8 cellular contexts compared by ENCODE assay signal in the genomic region with DNA sequence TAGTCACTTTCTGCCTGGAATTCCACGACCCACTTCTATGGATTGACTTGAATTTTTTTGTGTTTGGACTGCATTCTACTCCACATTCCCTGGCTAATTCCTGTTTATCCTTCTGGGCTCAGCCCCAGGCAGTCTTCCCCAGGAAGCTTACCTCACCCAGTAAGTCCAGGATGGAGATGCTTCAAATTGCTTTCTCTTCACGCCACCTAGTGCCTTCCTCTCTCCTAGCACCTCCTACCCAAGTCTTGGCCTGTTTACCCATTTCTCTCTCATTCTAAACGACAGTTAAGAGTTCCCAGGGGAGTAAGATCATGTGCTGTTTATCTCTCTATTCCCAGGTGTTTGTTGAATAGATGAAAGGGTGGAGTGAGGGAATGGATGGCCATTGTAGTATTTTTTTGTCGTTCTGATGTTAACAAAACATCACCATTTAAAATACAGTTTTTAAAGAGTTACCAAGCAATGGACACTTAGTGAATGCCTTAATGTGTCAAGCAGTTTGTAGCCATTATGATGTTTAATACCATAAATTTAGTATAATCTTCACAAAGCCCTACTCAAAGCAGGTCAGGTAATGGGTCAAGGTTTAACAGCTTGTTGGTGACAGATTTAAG.
DNase-seq lines count a peak whose midpoint lies in the region; ATAC-seq and TF ChIP-seq lines count a peak whose summit lies in the region.

No MANE protein-coding gene starts in this region.

- H3K27ac Mint-ChIP-seq in CD14-positive monocyte = peak overlapping the region in 6 of 7 donors; percentile 8 to 91 (median 76)
- H3K27ac Mint-ChIP-seq in activated CD8-positive, alpha-beta T cell treated with anti-CD3 and anti-CD28 coated beads, Interleukin-2, amount 10 ng/mL, durations not matched to agents 7 days and 5 days = peak overlapping the region; percentile 76

- DNase-seq in CD14-positive monocyte (ENCODE audit: low spot score) = no peak
- peak; percentile 64 for DNase-seq in NCI-H460 (ENCODE audit: extremely low read depth, low read depth)
- no peak for DNase-seq in activated CD8-positive, alpha-beta T cell treated with anti-CD3 and anti-CD28 coated beads, Interleukin-2, amount 10 ng/mL, durations not matched to agents 7 days and 5 days
- peak in 1 of 2 donors; percentile 20 for DNase-seq in heart right ventricle
- DNase-seq in gastrocnemius medialis = no peak
- no peak for DNase-seq in COLO668 (lab: John Stamatoyannopoulos, UW; ENCODE audit: unreplicated experiment)

- H3K4me1 ChIP-seq in heart right ventricle = peaks cover 0 to 23% (median 0%) of the 10 kb centered on the region in 9 donors
- no peaks in the 10 kb centered on the region for H3K4me1 ChIP-seq in gastrocnemius medialis

- intact Hi-C loops in CD14-positive monocyte (cut with micrococcal nuclease) = loop anchor here in 1 of 2 donors (5.0 kb wide), 1 partner anchor 37 kb away; no protein-coding TSS in a partner anchor
- intact Hi-C loops in heart right ventricle (cut with DNase I) = loop anchor here in 7 of 10 donors (2.0 to 10.0 kb wide), 7 partner anchors 94 to 217 kb away; no protein-coding TSS in a partner anchor
- intact Hi-C loops in gastrocnemius medialis (cut with DNase I; ENCODE audit: low total_unique reads) = loop anchor here (5.0 kb wide), 1 partner anchor 107 kb away; no protein-coding TSS in a partner anchor

- peak overlapping the region in 1 of 2 donors; percentile 68 for H3K4me3 Mint-ChIP-seq in CD14-positive monocyte
- H3K4me3 Mint-ChIP-seq in activated CD8-positive, alpha-beta T cell treated with anti-CD3 and anti-CD28 coated beads, Interleukin-2, amount 10 ng/mL, durations not matched to agents 7 days and 5 days = peak overlapping the region; percentile 71

- H3K27me3 ChIP-seq in heart right ventricle (no peaks in the 10 kb centered on the region), gastrocnemius medialis (no peaks in the 10 kb centered on the region)

- POLR2A ChIA-PET in activated CD8-positive, alpha-beta T cell treated with anti-CD3 and anti-CD28 coated beads, Interleukin-2, amount 10 ng/mL, durations not matched to agents 7 days and 5 days (lab: Charles Lee) = interaction anchor here (1.0 kb wide), 1 partner anchor 14 kb away, joined by 4 read pairs; no protein-coding TSS in a partner anchor

- no peaks in the 10 kb centered on the region for H3K36me3 ChIP-seq in heart right ventricle
- no peaks in the 10 kb centered on the region for H3K36me3 ChIP-seq in gastrocnemius medialis

- no peaks in the 10 kb centered on the region for H3K36me3 Mint-ChIP-seq in CD14-positive monocyte
- H3K36me3 Mint-ChIP-seq in activated CD8-positive, alpha-beta T cell treated with anti-CD3 and anti-CD28 coated beads, Interleukin-2, amount 10 ng/mL, durations not matched to agents 7 days and 5 days (ENCODE audit: low read depth) = no peaks in the 10 kb centered on the region

- H3K9me3 Mint-ChIP-seq in CD14-positive monocyte = peaks cover 0 to 4% (median 0%) of the 10 kb centered on the region in 7 donors
- no peaks in the 10 kb centered on the region for H3K9me3 Mint-ChIP-seq in activated CD8-positive, alpha-beta T cell treated with anti-CD3 and anti-CD28 coated beads, Interleukin-2, amount 10 ng/mL, durations not matched to agents 7 days and 5 days (ENCODE audit: insufficient read depth)

- H3K4me3 ChIP-seq in heart right ventricle (no peak overlapping the region), gastrocnemius medialis (no peak overlapping the region)

- in situ Hi-C loops in gastrocnemius medialis (cut with MboI; ENCODE audit: low sequenced_read_pairs in 4 of 4) = no loop called here

- H3K27ac ChIP-seq in heart right ventricle = peak overlapping the region in 3 of 10 donors; percentile 33 to 63 (median 61)
- no peak overlapping the region for H3K27ac ChIP-seq in gastrocnemius medialis

- H3K27me3 Mint-ChIP-seq in CD14-positive monocyte (ENCODE audit: low read depth in 3 of 3) = peaks cover 0 to 3% (median under 1%) of the 10 kb centered on the region in 3 donors
- H3K27me3 Mint-ChIP-seq in activated CD8-positive, alpha-beta T cell treated with anti-CD3 and anti-CD28 coated beads, Interleukin-2, amount 10 ng/mL, durations not matched to agents 7 days and 5 days (ENCODE audit: low read depth) = no peaks in the 10 kb centered on the region

- H3K9me3 ChIP-seq in heart right ventricle (no peaks in the 10 kb centered on the region), gastrocnemius medialis (no peaks in the 10 kb centered on the region)

- H3K4me1 Mint-ChIP-seq in CD14-positive monocyte = peaks cover 24% of the 10 kb centered on the region
- peaks cover 55% of the 10 kb centered on the region for H3K4me1 Mint-ChIP-seq in activated CD8-positive, alpha-beta T cell treated with anti-CD3 and anti-CD28 coated beads, Interleukin-2, amount 10 ng/mL, durations not matched to agents 7 days and 5 days (ENCODE audit: low read depth)

- ATAC-seq in GM18867 (IDR thresholded peaks at IDR 0.05; ENCODE audit: unreplicated experiment) (peak; percentile 78), HG03175 (IDR thresholded peaks at IDR 0.05; ENCODE audit: unreplicated experiment) (peak; percentile 72), heart right ventricle (peak in 7 of 8 donors; percentile 79 to 92 (median 86)), gastrocnemius medialis (peak; percentile 36 to 49)
- peak; percentile 56 for ATAC-seq in activated CD8-positive, alpha-beta T cell treated with anti-CD3 and anti-CD28 coated beads, Interleukin-2, amount 10 ng/mL, durations not matched to agents 7 days and 5 days

- TF ChIP-seq CTCF in CD14-positive monocyte (IDR thresholded peaks at IDR 0.05) (peak; percentile 72), heart right ventricle (IDR thresholded peaks at IDR 0.05) (peak; percentile 12 to 71 (median 61)), gastrocnemius medialis (IDR thresholded peaks at IDR 0.05 in 4 of 5, conservative IDR thresholded peaks at IDR 0.05 in 1 of 5) (peak in 4 of 5 experiments; percentile 12 to 35 (median 28))

- CTCF ChIA-PET in activated CD8-positive, alpha-beta T cell treated with anti-CD3 and anti-CD28 coated beads, Interleukin-2, amount 10 ng/mL, durations not matched to agents 7 days and 5 days (lab: Charles Lee) = interaction anchor here (0.6 to 8.0 kb wide), 21 partner anchors 10 to 210 kb away, joined by 3 to 116 read pairs (median 6); partner anchors contain the start of gene STARD3NL

- no peak for TF ChIP-seq POLR2A in gastrocnemius medialis (IDR thresholded peaks at IDR 0.05)

- WGBS in heart right ventricle, 2 donors = 16 to 18% methylated on average over 4 of the region's 4 CpGs
